In the genomic region with DNA sequence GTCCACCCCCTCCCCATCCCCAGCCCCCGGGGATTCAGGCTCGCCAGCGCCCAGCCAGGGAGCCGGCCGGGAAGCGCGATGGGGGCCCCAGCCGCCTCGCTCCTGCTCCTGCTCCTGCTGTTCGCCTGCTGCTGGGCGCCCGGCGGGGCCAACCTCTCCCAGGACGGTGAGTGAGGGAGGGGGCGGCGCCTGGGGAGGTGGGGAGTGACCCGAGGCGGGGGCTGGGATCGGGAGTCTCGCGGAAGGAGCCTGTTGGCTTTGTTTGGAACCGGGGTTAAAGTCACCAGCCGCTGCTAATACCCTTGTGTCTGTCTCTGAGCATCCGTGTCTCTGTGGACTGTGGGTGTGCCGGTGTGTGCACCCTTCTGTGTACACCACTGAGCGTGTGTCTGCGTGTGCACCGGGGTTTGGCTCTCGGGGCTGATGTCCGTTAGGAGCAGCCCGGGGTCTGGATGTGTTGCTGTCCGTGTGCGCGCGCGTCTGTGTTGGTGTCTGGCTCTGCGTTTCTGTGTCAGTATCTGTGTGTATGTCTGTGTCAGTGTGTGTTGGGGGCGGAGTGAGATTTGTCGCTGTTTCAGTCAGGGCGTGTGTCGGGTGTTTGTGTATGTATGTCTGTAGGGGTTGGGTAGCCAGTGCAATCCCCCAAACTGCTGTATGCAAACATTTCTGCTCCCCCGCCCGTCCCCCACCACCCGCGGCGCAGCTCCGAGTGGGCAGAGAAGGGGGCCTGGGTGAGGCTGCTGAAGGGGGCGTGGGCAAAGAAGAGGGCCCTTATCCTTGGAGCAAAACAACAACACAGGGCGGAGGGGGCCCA, we compare ENCODE assay signal across 9 cellular contexts. TPM values are rescaled to one million over a fixed set of nuclear protein-coding genes. Genes with fewer than 3 reads are reported as not detected.
A peak's percentile ranks its signal among the peaks of the same experiment; 100 is the strongest.
DNase-seq lines count a peak whose midpoint lies in the region; ATAC-seq and TF ChIP-seq lines count a peak whose summit lies in the region.
"Had no signal": no experiment of that assay in that cellular context is flagged by ENCODE, and none has a peak within 500 bp of the region (broad histone marks: within the 10 kb centered on the region; RNA-seq: fewer than 3 reads in every experiment).

No MANE protein-coding gene starts in this region.

- peak overlapping the region; percentile 37 for H3K4me3 ChIP-seq in astrocyte of the cerebellum (ENCODE audit: low read depth, low read length)

- CTCF ChIA-PET in T-cell (lab: Charles Lee), result no interaction called here

- peaks cover 45 to 72% of the 10 kb centered on the region in 2 donors for H3K27me3 Mint-ChIP-seq in stimulated activated naive B cell treated with anti-CD40 and anti-IgM and Interleukin-4, amounts not matched to agents 10 μg/mL and 1 μg/mL and 100 μg/mL, for 72 hours
- peaks cover 66 to 73% of the 10 kb centered on the region in 2 donors for H3K27me3 Mint-ChIP-seq in T-cell

- peak overlapping the region; percentile 73 to 78 for H3K4me3 Mint-ChIP-seq in stimulated activated naive B cell treated with anti-CD40 and anti-IgM and Interleukin-4, amounts not matched to agents 10 μg/mL and 1 μg/mL and 100 μg/mL, for 72 hours
- H3K4me3 Mint-ChIP-seq in T-cell, result peak overlapping the region in 1 of 3 donors; percentile 21

- H3K27ac Mint-ChIP-seq in stimulated activated naive B cell treated with anti-CD40 and anti-IgM and Interleukin-4, amounts not matched to agents 10 μg/mL and 1 μg/mL and 100 μg/mL, for 72 hours, result peak overlapping the region; percentile 0
- no peak overlapping the region for H3K27ac Mint-ChIP-seq in T-cell

- ATAC-seq in stimulated activated naive B cell treated with anti-CD40 and anti-IgM and Interleukin-4, amounts not matched to agents 10 μg/mL and 1 μg/mL and 100 μg/mL, for 72 hours (replicated peaks), result peak; percentile 64 to 77
- no peak for ATAC-seq in HG02884 (IDR thresholded peaks at IDR 0.05; ENCODE audit: unreplicated experiment)
- no peak for ATAC-seq in T-cell (replicated peaks in 1 of 4)
- ATAC-seq in HG03457 (IDR thresholded peaks at IDR 0.05; ENCODE audit: unreplicated experiment), result no peak

- H3K9me3 Mint-ChIP-seq in stimulated activated naive B cell treated with anti-CD40 and anti-IgM and Interleukin-4, amounts not matched to agents 10 μg/mL and 1 μg/mL and 100 μg/mL, for 72 hours, result no peaks in the 10 kb centered on the region
- H3K9me3 Mint-ChIP-seq in T-cell, result no peaks in the 10 kb centered on the region

- in situ Hi-C loops in astrocyte of the cerebellum (cut with HindIII; ENCODE audit: low sequenced_read_pairs), result no loop called here

- peaks cover 20 to 23% of the 10 kb centered on the region in 2 donors for H3K4me1 Mint-ChIP-seq in stimulated activated naive B cell treated with anti-CD40 and anti-IgM and Interleukin-4, amounts not matched to agents 10 μg/mL and 1 μg/mL and 100 μg/mL, for 72 hours
- H3K4me1 Mint-ChIP-seq in T-cell, result peaks cover 3 to 6% (median 6%) of the 10 kb centered on the region in 3 donors

- POLR2A ChIA-PET in T-cell (lab: Charles Lee), result no interaction called here

- H3K36me3 Mint-ChIP-seq in stimulated activated naive B cell treated with anti-CD40 and anti-IgM and Interleukin-4, amounts not matched to agents 10 μg/mL and 1 μg/mL and 100 μg/mL, for 72 hours, result no peaks in the 10 kb centered on the region
- H3K36me3 Mint-ChIP-seq in T-cell, result no peaks in the 10 kb centered on the region

- DNase-seq in HT1080 (ENCODE audit: low read depth) (peak; percentile 10), astrocyte of the cerebellum (ENCODE audit: low read depth) (no peak), iPS-NIHi11 (ENCODE audit: low spot score) (peak; percentile 75), GF-D8 (lab: John Stamatoyannopoulos, UW) (no peak), T-cell (no peak)
- no peak for DNase-seq in stimulated activated naive B cell treated with anti-CD40 and anti-IgM and Interleukin-4, amounts not matched to agents 10 μg/mL and 1 μg/mL and 100 μg/mL, for 72 hours

- no peak for TF ChIP-seq CTCF in astrocyte of the cerebellum (IDR thresholded peaks at IDR 0.05; ENCODE audit: low read depth, low read length, missing control alignments)

RNA-seq across cellular contexts. Expression of a gene that starts 0.5 kb away (rescaled TPM):
- 1.1 and 2.3 TPM in 2 replicates for total RNA-seq in HT1080 (2014; rRNA removed; shearing (Covaris generic))
- polyA plus RNA-seq in HT1080 (2015; cell fraction: cytosol; rRNA removed), result 0.17 and 0.36 TPM in 2 replicates
- polyA plus RNA-seq in HT1080 (2015; cell fraction: nucleus; rRNA removed), result 0.12 and 0.41 TPM in 2 replicates
- not detected for total RNA-seq in T-cell
- total RNA-seq: T-helper 1 cell treated with Interleukin-12 subunit alpha and Interleukin-12 subunit beta and Interleukin-4 antibody, amounts not matched to agents 30 ng/mL and 1 ng/mL, for 36 hours had no signal

RNA-seq across cellular contexts. Expression of a gene that starts 32.8 kb away (rescaled TPM):
- total RNA-seq in HT1080 (2014; rRNA removed; shearing (Covaris generic)), result not detected in 2 replicates
- polyA plus RNA-seq in HT1080 (2015; cell fraction: cytosol; rRNA removed), result 0.09 TPM in 1 of 2 replicates, not detected in the other
- polyA plus RNA-seq in HT1080 (2015; cell fraction: nucleus; rRNA removed), result 0.07 TPM in 1 of 2 replicates, not detected in the other
- under 1 TPM in 2 of 5 donors, not detected in 3; 0.20 to 0.28 TPM for total RNA-seq in T-cell
- total RNA-seq: T-helper 1 cell treated with Interleukin-12 subunit alpha and Interleukin-12 subunit beta and Interleukin-4 antibody, amounts not matched to agents 30 ng/mL and 1 ng/mL, for 36 hours had no signal

Comparison
In these comparisons a context has a peak if more than half of its experiments do, and no peak if none do; other contexts are left out.
1. DNase-seq: peak in HT1080 (single experiment) and iPS-NIHi11 (single experiment); none in astrocyte of the cerebellum (single experiment), stimulated activated naive B cell treated with anti-CD40 and anti-IgM and Interleukin-4, amounts not matched to agents 10 μg/mL and 1 μg/mL and 100 μg/mL, for 72 hours (single experiment), GF-D8 (single experiment) and T-cell (0 of 34).
2. ATAC-seq: peak in stimulated activated naive B cell treated with anti-CD40 and anti-IgM and Interleukin-4, amounts not matched to agents 10 μg/mL and 1 μg/mL and 100 μg/mL, for 72 hours (2 of 2); none in HG02884 (single experiment), T-cell (0 of 4) and HG03457 (single experiment).